ENCODE assay signal across 27 cellular contexts in genomic region chr4:10069065-10069626, GRCh38. TPM values are rescaled to one million over a fixed set of nuclear protein-coding genes. Genes with fewer than 3 reads are reported as not detected.
DNase-seq lines count a peak whose midpoint lies in the region; ATAC-seq, FAIRE-seq and TF ChIP-seq lines count a peak whose summit lies in the region.
"Had no signal": no experiment of that assay in that cellular context is flagged by ENCODE, and none has a peak within 500 bp of the region (broad histone marks: within the 10 kb centered on the region; RNA-seq: fewer than 3 reads in every experiment).

No MANE protein-coding gene starts in this region.

- H3K23ac ChIP-seq in H1 (ENCODE audit: insufficient read length): no peak overlapping the region

- no peak for TF ChIP-seq EP300 in H1 (IDR thresholded peaks at IDR 0.05; ENCODE audit: borderline replicate concordance in 1 of 2, low read depth in 2 of 2, low read length in 2 of 2)

- H3K27me3 ChIP-seq in H1 (replicated peaks in 1 of 4; ENCODE audit: control insufficient read depth in 3 of 4, extremely low read depth in 1 of 4, insufficient read depth in 3 of 4, low read length in 3 of 4) (no peaks in the 10 kb centered on the region), osteoblast (ENCODE audit: insufficient read depth, low read length) (no peaks in the 10 kb centered on the region)
- H3K27me3 ChIP-seq: adrenal gland, suprapubic skin had no signal

- H3K4me1 ChIP-seq in H1 (replicated peaks in 1 of 4; ENCODE audit: control insufficient read depth in 3 of 4, insufficient read depth in 4 of 4, low read length in 3 of 4) (peaks cover 0 to under 1% (median 0%) of the 10 kb centered on the region in 4 experiments; a peak in 1 of 7 replicates), osteoblast (ENCODE audit: insufficient read depth, low read length) (no peaks in the 10 kb centered on the region)
- H3K4me1 ChIP-seq: adrenal gland had no signal

- POLR2A ChIA-PET in H1 (lab: Charles Lee; ENCODE audit: partially characterized antibody): interaction anchor here (0.9 to 3.7 kb wide), 7 partner anchors 8 to 50 kb away, joined by 3 to 9 read pairs (median 3); no protein-coding TSS in a partner anchor

- H4K20me1 ChIP-seq in H1 (replicated peaks in 1 of 2; ENCODE audit: control insufficient read depth in 1 of 2, insufficient read depth in 2 of 2, low read length in 2 of 2) (peaks cover 2 to 3% of the 10 kb centered on the region in 2 experiments), osteoblast (ENCODE audit: insufficient read depth, low read length) (no peaks in the 10 kb centered on the region)

- H3K27ac ChIP-seq in H1 (ENCODE audit: low read depth, low read length): no peak overlapping the region
- no peak overlapping the region for H3K27ac ChIP-seq in osteoblast (ENCODE audit: low read depth, low read length)
- H3K27ac ChIP-seq: 22Rv1, adrenal gland, C4-2B, PC-9, suprapubic skin, VCaP had no signal

- H3K79me2 ChIP-seq in H1 (ENCODE audit: control insufficient read depth in 1 of 2, insufficient read depth in 2 of 2, low read length in 2 of 2) (no peaks in the 10 kb centered on the region), osteoblast (ENCODE audit: insufficient read depth, low read length) (no peaks in the 10 kb centered on the region)

- H3K14ac ChIP-seq in H1 (ENCODE audit: insufficient read length): no peak overlapping the region

- peaks cover 0 to 4% of the 10 kb centered on the region in 2 donors for H3K4me1 Mint-ChIP-seq in natural killer cell
- H3K4me1 Mint-ChIP-seq: stimulated activated memory B cell treated with anti-CD40 and anti-IgM and Interleukin-4, amounts not matched to agents 10 μg/mL and 1 μg/mL and 100 μg/mL, for 72 hours had no signal

- no peaks in the 10 kb centered on the region for H3K79me1 ChIP-seq in H1 (ENCODE audit: low read depth, low read length)

- H3K4me3 Mint-ChIP-seq in natural killer cell: no peak overlapping the region
- H3K4me3 Mint-ChIP-seq: activated T-cell treated with anti-CD3 and anti-CD28 coated beads, Interleukin-2, amount 50 U/mL, for 4 hours; effector memory CD8-positive, alpha-beta T cell; naive thymus-derived CD8-positive, alpha-beta T cell; stimulated activated memory B cell treated with anti-CD40 and anti-IgM and Interleukin-4, amounts not matched to agents 10 μg/mL and 1 μg/mL and 100 μg/mL, for 72 hours; T-helper 2 cell treated with Interferon-gamma antibody and Interleukin-4, amounts not matched to agents 5 μg/mL and 100 μg/mL, for 36 hours had no signal

- peak in 1 of 2 experiments; percentile 39; a peak in 1 of 3 replicates for TF ChIP-seq POLR2A in H1 (IDR thresholded peaks at IDR 0.05; ENCODE audit: control extremely low read depth in 1 of 2, low read depth in 2 of 2, low read length in 2 of 2)

- peaks cover 10% of the 10 kb centered on the region for H3K36me3 Mint-ChIP-seq in natural killer cell

- no peak overlapping the region for H3K4ac ChIP-seq in H1 (replicated peaks; ENCODE audit: insufficient read length, low read depth, low read length)

- peaks cover 4 to 20% (median 9%) of the 10 kb centered on the region in 4 experiments; a peak in 7 of 8 replicates for H3K36me3 ChIP-seq in H1 (ENCODE audit: control insufficient read depth in 2 of 4, insufficient read depth in 4 of 4, low read length in 3 of 4)
- H3K36me3 ChIP-seq in osteoblast (ENCODE audit: insufficient read depth, low read length): peaks cover 58% of the 10 kb centered on the region

- H2BK12ac ChIP-seq in H1 (ENCODE audit: low read depth, low read length): no peak overlapping the region

- CTCF ChIA-PET in H1 (lab: Charles Lee; ENCODE audit: partially characterized antibody): interaction anchor here (1.0 to 1.7 kb wide), 3 partner anchors 15 to 306 kb away, joined by 3 to 6 read pairs (median 5); no protein-coding TSS in a partner anchor

- DNase-seq in NCI-H2196 (lab: John Stamatoyannopoulos, UW; ENCODE audit: unreplicated experiment) (peak; percentile 26), NCI-H2196 treated with DMSO at 0.1 percent for 48 hours (lab: John Stamatoyannopoulos, UW; ENCODE audit: unreplicated experiment) (no peak), NCI-H2029 (lab: John Stamatoyannopoulos, UW) (peak; percentile 46), H1 (ENCODE audit: low read depth in 1 of 2, low spot score in 2 of 2) (no peak), natural killer cell (no peak), Right ventricle myocardium superior (no peak), osteoblast (ENCODE audit: insufficient read length, low spot score, missing footprints) (no peak)
- DNase-seq: activated CD4-positive, alpha-beta T cell treated with anti-CD3 and anti-CD28 coated beads for 48 hours; activated gamma-delta T cell treated with Interleukin-2 at 50 U/mL for 16 hours; activated T-cell treated with anti-CD3 and anti-CD28 coated beads, Interleukin-2, amount 50 U/mL, for 4 hours; adrenal gland; central memory CD4-positive, alpha-beta T cell; effector memory CD8-positive, alpha-beta T cell; GOT3; MM.1S; naive thymus-derived CD8-positive, alpha-beta T cell; NCI-H1105 treated with DMSO at 0.1 percent for 48 hours; NCI-H2081 treated with DMSO at 0.1 percent for 48 hours; PC-9; SHP77 had no signal

- H4K91ac ChIP-seq in H1 (replicated peaks; ENCODE audit: insufficient read length, low read length): no peak overlapping the region

- TF ChIP-seq CTCF in H1 (IDR thresholded peaks at IDR 0.05; ENCODE audit: control extremely low read depth in 1 of 3, insufficient read depth in 1 of 3, low read depth in 1 of 3, low read length in 3 of 3) (no peak), natural killer cell (IDR thresholded peaks at IDR 0.05) (no peak), osteoblast (IDR thresholded peaks at IDR 0.05; ENCODE audit: extremely low read depth, low read depth, low read length) (no peak)

- H3K56ac ChIP-seq in H1 (replicated peaks; ENCODE audit: insufficient read length, low read depth, low read length): no peak overlapping the region

- no peak overlapping the region for H2BK20ac ChIP-seq in H1 (ENCODE audit: low read length)

- H3K23me2 ChIP-seq in H1 (ENCODE audit: low read depth, low read length): no peaks in the 10 kb centered on the region

- H3K27ac Mint-ChIP-seq in natural killer cell: peak overlapping the region; percentile 32 to 66
- H3K27ac Mint-ChIP-seq: stimulated activated memory B cell treated with anti-CD40 and anti-IgM and Interleukin-4, amounts not matched to agents 10 μg/mL and 1 μg/mL and 100 μg/mL, for 72 hours; T-helper 2 cell treated with Interferon-gamma antibody and Interleukin-4, amounts not matched to agents 5 μg/mL and 100 μg/mL, for 36 hours had no signal

- no peak overlapping the region for H2BK120ac ChIP-seq in H1 (replicated peaks; ENCODE audit: low read depth, low read length)

- no peaks in the 10 kb centered on the region for H3K9me3 Mint-ChIP-seq in natural killer cell
- H3K9me3 Mint-ChIP-seq: activated T-cell treated with anti-CD3 and anti-CD28 coated beads, Interleukin-2, amount 50 U/mL, for 4 hours; effector memory CD8-positive, alpha-beta T cell; naive thymus-derived CD8-positive, alpha-beta T cell; stimulated activated memory B cell treated with anti-CD40 and anti-IgM and Interleukin-4, amounts not matched to agents 10 μg/mL and 1 μg/mL and 100 μg/mL, for 72 hours; T-helper 2 cell treated with Interferon-gamma antibody and Interleukin-4, amounts not matched to agents 5 μg/mL and 100 μg/mL, for 36 hours had no signal

- intact Hi-C loops in natural killer cell (cut with micrococcal nuclease) (no loop called here), Right ventricle myocardium superior (cut with DNase I) (no loop called here)

- H4K5ac ChIP-seq in H1 (ENCODE audit: insufficient read length, low read depth, low read length): no peak overlapping the region

- H3K4me3 ChIP-seq in H1 (ENCODE audit: extremely low read depth in 1 of 4, insufficient read depth in 2 of 4, low read depth in 3 of 4, low read length in 4 of 4) (no peak overlapping the region), osteoblast (ENCODE audit: insufficient read depth, low read length) (no peak overlapping the region)
- H3K4me3 ChIP-seq: adrenal gland, PC-9, suprapubic skin had no signal

- H3K9me3 ChIP-seq in H1 (ENCODE audit: insufficient read depth in 2 of 2, low read depth in 1 of 2, low read length in 1 of 2) (no peaks in the 10 kb centered on the region), osteoblast (ENCODE audit: low read depth, low read length) (no peaks in the 10 kb centered on the region)
- H3K9me3 ChIP-seq: adrenal gland, suprapubic skin had no signal

- no peak for TF ChIP-seq RAD21 in H1 (IDR thresholded peaks at IDR 0.05 in 1 of 2, conservative IDR thresholded peaks at IDR 0.05 in 1 of 2; ENCODE audit: low read depth in 2 of 2, low read length in 2 of 2)

- ATAC-seq in natural killer cell: no peak
- ATAC-seq in Right ventricle myocardium superior (ENCODE audit: poor library complexity): no peak
- no peak for ATAC-seq in HG03469 (IDR thresholded peaks at IDR 0.05; ENCODE audit: unreplicated experiment)
- ATAC-seq: activated T-cell treated with anti-CD3 and anti-CD28 coated beads, Interleukin-2, amount 50 U/mL, for 4 hours; effector memory CD8-positive, alpha-beta T cell; naive thymus-derived CD8-positive, alpha-beta T cell; stimulated activated memory B cell treated with anti-CD40 and anti-IgM and Interleukin-4, amounts not matched to agents 10 μg/mL and 1 μg/mL and 100 μg/mL, for 72 hours had no signal

- no peak overlapping the region for H2AFZ ChIP-seq in H1 (ENCODE audit: low read length)
- no peak overlapping the region for H2AFZ ChIP-seq in osteoblast (ENCODE audit: low read length)
- H2AFZ ChIP-seq: PC-9 had no signal

- no peak overlapping the region for H3K4me2 ChIP-seq in H1 (ENCODE audit: insufficient read depth in 1 of 2, low read depth in 2 of 2, low read length in 2 of 2)
- H3K4me2 ChIP-seq in osteoblast (ENCODE audit: insufficient read depth, low read length): no peak overlapping the region
- H3K4me2 ChIP-seq: PC-9 had no signal

- no peak overlapping the region for H2AK5ac ChIP-seq in H1 (ENCODE audit: low read depth, low read length)

- no peak overlapping the region for H2BK15ac ChIP-seq in H1 (ENCODE audit: low read length)

- no peak overlapping the region for H2BK5ac ChIP-seq in H1 (ENCODE audit: low read depth, low read length)

- no peak overlapping the region for H3K9ac ChIP-seq in H1 (replicated peaks in 1 of 4; ENCODE audit: extremely low read depth in 1 of 4, low read depth in 3 of 4, low read length in 3 of 4)

- no peak for FAIRE-seq in H1 (lab: Jason Lieb, UNC)

- H3K18ac ChIP-seq in H1 (ENCODE audit: extremely low read depth, low read length): no peak overlapping the region

- H3K27me3 Mint-ChIP-seq in natural killer cell (ENCODE audit: low read depth in 2 of 2): no peaks in the 10 kb centered on the region
- H3K27me3 Mint-ChIP-seq: effector memory CD8-positive, alpha-beta T cell; naive thymus-derived CD8-positive, alpha-beta T cell; stimulated activated memory B cell treated with anti-CD40 and anti-IgM and Interleukin-4, amounts not matched to agents 10 μg/mL and 1 μg/mL and 100 μg/mL, for 72 hours had no signal

- WGBS in H1 (ENCODE audit: extremely low coverage in 1 of 2, insufficient coverage in 1 of 2, insufficient read length in 1 of 2, insufficient replicate concordance in 2 of 2, low coverage in 1 of 2, low lambda C conversion rate in 2 of 2, missing lambda C conversion rate in 1 of 2), 2 experiments: 86% methylated on average over 12 of the region's 12 CpGs; no CpG with 5 or more reads in 1 of the 2 experiments

- no peak overlapping the region; the same call in 1 of the 2 replicates for H4K8ac ChIP-seq in H1 (ENCODE audit: extremely low read depth, insufficient read depth, low read length)

RNA-seq across cellular contexts. Expression of gene WDR1, which starts 47.5 kb away (rescaled TPM):
- 315 and 339 TPM in 2 replicates for total RNA-seq in H1 (2021; fragmentation: NEBNext Ultra II Directional; extraction: Animal tissue kit (Norgen Biotek cat#: 25700))
- 377 and 432 TPM in 2 replicates for polyA plus RNA-seq in H1 (2011; rRNA removed)
- polyA plus RNA-seq in H1 (2011; cell fraction: cytosol; rRNA removed): 375 TPM
- polyA plus RNA-seq in H1 (2011; cell fraction: nucleus; rRNA removed): 381 TPM
- polyA plus RNA-seq in H1 (2012, experiment 1 of 2): 213 to 348 TPM (median 304 TPM) in 4 replicates
- 195 TPM for polyA plus RNA-seq in H1 (2012, experiment 2 of 2)
- 135 TPM for polyA plus RNA-seq in H1 (2013, experiment 1 of 2)
- polyA plus RNA-seq in H1 (2013, experiment 2 of 2): 138 TPM
- 264 and 269 TPM in 2 replicates for polyA minus RNA-seq in H1 (2011; rRNA and poly(A)+ RNA removed)
- polyA minus RNA-seq in H1 (2011; cell fraction: cytosol; rRNA and poly(A)+ RNA removed): 174 TPM
- 135 TPM for polyA minus RNA-seq in H1 (2011; cell fraction: nucleus; rRNA and poly(A)+ RNA removed)
- 100 to 1,000 TPM; 411 to 477 (median 468) TPM for total RNA-seq in natural killer cell
- 183 TPM for total RNA-seq in Right ventricle myocardium superior
- total RNA-seq in osteoblast: 265 and 314 TPM in 2 replicates

RNA-seq across cellular contexts. Expression of gene SLC2A9, which starts 47.8 kb away (rescaled TPM):
- total RNA-seq in H1 (2021; fragmentation: NEBNext Ultra II Directional; extraction: Animal tissue kit (Norgen Biotek cat#: 25700)): 0.20 and 0.44 TPM in 2 replicates
- 0.26 and 0.63 TPM in 2 replicates for polyA plus RNA-seq in H1 (2011; rRNA removed)
- 0.16 TPM for polyA plus RNA-seq in H1 (2011; cell fraction: cytosol; rRNA removed)
- 0.50 TPM for polyA plus RNA-seq in H1 (2011; cell fraction: nucleus; rRNA removed)
- 0.21 to 0.79 TPM (median 0.29 TPM) in 4 replicates for polyA plus RNA-seq in H1 (2012, experiment 1 of 2)
- polyA plus RNA-seq in H1 (2012, experiment 2 of 2): not detected
- 0.43 TPM for polyA plus RNA-seq in H1 (2013, experiment 1 of 2)
- polyA plus RNA-seq in H1 (2013, experiment 2 of 2): 0.33 TPM
- polyA minus RNA-seq in H1 (2011; rRNA and poly(A)+ RNA removed): 0.32 and 0.38 TPM in 2 replicates
- not detected for polyA minus RNA-seq in H1 (2011; cell fraction: cytosol; rRNA and poly(A)+ RNA removed)
- polyA minus RNA-seq in H1 (2011; cell fraction: nucleus; rRNA and poly(A)+ RNA removed): 3.7 TPM
- total RNA-seq in natural killer cell: 1 to 10 TPM; 1.5 to 5.5 (median 3.9) TPM
- total RNA-seq in Right ventricle myocardium superior: 8.8 TPM
- 2.5 and 3.5 TPM in 2 replicates for total RNA-seq in osteoblast

Comparison
In these comparisons a context has a peak if more than half of its experiments do, and no peak if none do; other contexts are left out.
1. DNase-seq: peak in NCI-H2196 (single experiment) and NCI-H2029 (single experiment); none in NCI-H2196 treated with DMSO at 0.1 percent for 48 hours (single experiment), H1 (0 of 2), natural killer cell (single experiment), Right ventricle myocardium superior (single experiment) and osteoblast (single experiment).